ENCODE assay signal across 28 cellular contexts in genomic region chrX:10441464-10441863, GRCh38.
"Had no signal": no experiment of that assay in that cellular context is flagged by ENCODE, and none has a peak within 500 bp of the region (broad histone marks: within the 10 kb centered on the region; RNA-seq: fewer than 3 reads in every experiment).

No MANE protein-coding gene starts in this region.

- H3K9ac ChIP-seq: neural progenitor cell, parathyroid adenoma had no signal

- H3K9me3 ChIP-seq: left lung, lower lobe of right lung, neutrophil, psoas muscle, right atrium auricular region, right lobe of liver, stomach, testis, thyroid gland, transverse colon, upper lobe of left lung, vagina had no signal

- H3K9me3 Mint-ChIP-seq: neural progenitor cell had no signal

- H3K79me2 ChIP-seq: parathyroid adenoma had no signal

- H3K27ac ChIP-seq: left lung, lower lobe of right lung, neural progenitor cell, neutrophil, parathyroid adenoma, psoas muscle, right atrium auricular region, right lobe of liver, stomach, testis, thyroid gland, transverse colon, upper lobe of left lung, vagina had no signal

- H3K27me3 ChIP-seq: left lung, neural progenitor cell, neutrophil, right atrium auricular region, stomach, testis, thyroid gland, transverse colon, upper lobe of left lung, vagina had no signal

- H3K27ac Mint-ChIP-seq: immature natural killer cell; naive thymus-derived CD8-positive, alpha-beta T cell; nephron; neural progenitor cell; stimulated activated naive B cell treated with anti-CD40 and anti-IgM and Interleukin-4, amounts not matched to agents 10 μg/mL and 1 μg/mL and 100 μg/mL, for 72 hours had no signal

- H3K4me1 ChIP-seq: left lung, lower lobe of right lung, neural progenitor cell, parathyroid adenoma, psoas muscle, right atrium auricular region, right lobe of liver, stomach, testis, thyroid gland, transverse colon, upper lobe of left lung, vagina had no signal

- H3K4me3 Mint-ChIP-seq: immature natural killer cell; naive thymus-derived CD8-positive, alpha-beta T cell; nephron; neural progenitor cell; stimulated activated naive B cell treated with anti-CD40 and anti-IgM and Interleukin-4, amounts not matched to agents 10 μg/mL and 1 μg/mL and 100 μg/mL, for 72 hours had no signal

- H2AFZ ChIP-seq: neural progenitor cell, parathyroid adenoma had no signal

- ATAC-seq: left colon; left lung; lower lobe of right lung; naive thymus-derived CD8-positive, alpha-beta T cell; psoas muscle; right lobe of liver; stimulated activated naive B cell treated with anti-CD40 and anti-IgM and Interleukin-4, amounts not matched to agents 10 μg/mL and 1 μg/mL and 100 μg/mL, for 72 hours; stimulated activated naive CD8-positive, alpha-beta T cell treated with anti-CD3 and anti-CD28 coated beads, Interleukin-15, Interleukin-2, amounts not matched to agents 100 U/mL and 50 U/mL, for 24 hours had no signal

- DNase-seq: hippocampal formation; immature natural killer cell; kidney; left colon; left lung; lower lobe of right lung; mammary epithelial cell; mesenchymal stem cell; naive thymus-derived CD8-positive, alpha-beta T cell; occipital lobe; psoas muscle; right lobe of liver; stimulated activated CD4-positive, alpha-beta T cell treated with anti-CD3 and anti-CD28 coated beads, Interleukin-2, amount 100 ng/mL, for 24 hours; stimulated activated CD4-positive, alpha-beta T cell treated with anti-CD3 and anti-CD28 coated beads, Interleukin-4, amount 100 ng/mL, for 1 hour; stimulated activated naive B cell treated with anti-CD40 and anti-IgM and Interleukin-4, amounts not matched to agents 10 μg/mL and 1 μg/mL and 100 μg/mL, for 72 hours; stimulated activated naive CD8-positive, alpha-beta T cell treated with anti-CD3 and anti-CD28 coated beads, Interleukin-15, Interleukin-2, amounts not matched to agents 100 U/mL and 50 U/mL, for 24 hours; stomach; testis; thyroid gland; transverse colon; upper lobe of left lung had no signal

- H3K4me2 ChIP-seq: neural progenitor cell, smooth muscle cell had no signal

- H3K4me1 Mint-ChIP-seq: immature natural killer cell; naive thymus-derived CD8-positive, alpha-beta T cell; nephron; neural progenitor cell; stimulated activated naive B cell treated with anti-CD40 and anti-IgM and Interleukin-4, amounts not matched to agents 10 μg/mL and 1 μg/mL and 100 μg/mL, for 72 hours had no signal

- H3K36me3 ChIP-seq: left lung, lower lobe of right lung, neural progenitor cell, neutrophil, right atrium auricular region, right lobe of liver, stomach, thyroid gland, transverse colon, upper lobe of left lung, vagina had no signal

- H3K4me3 ChIP-seq: left lung, lower lobe of right lung, neural progenitor cell, psoas muscle, right atrium auricular region, right lobe of liver, smooth muscle cell, stomach, testis, thyroid gland, transverse colon, upper lobe of left lung, vagina had no signal

- H3K36me3 Mint-ChIP-seq: stimulated activated naive B cell treated with anti-CD40 and anti-IgM and Interleukin-4, amounts not matched to agents 10 μg/mL and 1 μg/mL and 100 μg/mL, for 72 hours had no signal
